18 cellular contexts compared by ENCODE assay signal in the genomic region with DNA sequence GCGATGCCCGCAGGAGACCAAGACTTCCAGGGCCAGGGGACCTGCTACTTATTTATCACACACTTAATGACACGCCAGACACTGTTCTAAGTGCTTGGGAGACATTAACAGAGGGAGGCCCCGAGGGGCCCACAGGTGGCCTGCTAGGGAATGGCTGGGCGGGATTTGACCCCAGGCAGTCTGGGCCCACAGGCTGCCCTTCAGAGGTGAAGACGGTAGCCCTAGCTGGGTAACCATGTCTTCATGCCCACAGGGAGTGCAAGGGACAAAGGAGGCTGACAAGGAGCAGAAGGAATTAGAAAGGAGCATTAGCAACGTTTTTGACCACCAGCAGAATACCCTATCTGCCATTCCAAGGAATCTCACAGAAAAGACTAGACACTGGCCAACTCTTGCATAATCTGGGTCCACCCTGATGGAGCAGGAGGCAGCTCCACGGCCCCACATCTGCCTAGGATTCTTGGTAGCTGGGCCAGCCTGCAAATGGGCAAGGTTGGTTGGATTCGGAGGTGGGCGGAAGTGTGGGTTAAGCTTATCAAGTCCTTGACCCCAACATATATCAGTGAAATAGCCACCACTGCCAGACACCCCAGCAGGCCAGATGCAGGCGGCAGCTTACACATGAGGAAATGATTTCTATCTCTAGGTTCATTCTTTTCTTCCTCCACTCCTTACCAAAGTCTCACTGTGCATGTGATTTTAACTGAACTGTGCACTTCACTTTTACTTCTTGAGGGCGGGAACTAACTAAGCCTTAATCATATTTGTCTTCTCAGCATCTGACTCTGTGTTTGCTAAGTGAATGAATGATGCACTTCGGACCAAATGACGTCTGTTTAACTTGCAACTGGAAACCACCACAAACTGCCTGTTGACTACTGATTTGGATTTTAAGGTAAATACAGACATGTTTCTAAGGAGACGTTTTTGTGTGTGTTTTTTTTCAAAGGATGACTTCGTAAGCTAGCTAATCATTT. TPM values are rescaled to one million over a fixed set of nuclear protein-coding genes. Genes with fewer than 3 reads are reported as not detected.
DNase-seq lines count a peak whose midpoint lies in the region; ATAC-seq and TF ChIP-seq lines count a peak whose summit lies in the region.
"Had no signal": no experiment of that assay in that cellular context is flagged by ENCODE, and none has a peak within 500 bp of the region (broad histone marks: within the 10 kb centered on the region; RNA-seq: fewer than 3 reads in every experiment).

No MANE protein-coding gene starts in this region.

- H3K4me3 ChIP-seq in RWPE2 (ENCODE audit: severe bottlenecking), result no peak overlapping the region
- no peak overlapping the region for H3K4me3 ChIP-seq in retinal pigment epithelial cell (ENCODE audit: low read length)
- no peak overlapping the region for H3K4me3 ChIP-seq in right atrium auricular region
- H3K4me3 ChIP-seq: ascending aorta, BLaER1, ovary, SJCRH30, spleen, thyroid gland had no signal

- TF ChIP-seq CTCF in RWPE2 (IDR thresholded peaks at IDR 0.05; ENCODE audit: poor library complexity, severe bottlenecking), result no peak
- no peak for TF ChIP-seq CTCF in retinal pigment epithelial cell (conservative IDR thresholded peaks at IDR 0.05; ENCODE audit: low read depth, low read length)
- TF ChIP-seq CTCF in right atrium auricular region (IDR thresholded peaks at IDR 0.05), result no peak

- peaks cover 72% of the 10 kb centered on the region for H3K4me1 ChIP-seq in RWPE2 (ENCODE audit: insufficient read depth, poor library complexity, severe bottlenecking)
- H3K4me1 ChIP-seq in right atrium auricular region, result peaks cover 0 to 9% of the 10 kb centered on the region in 2 donors

- H3K27ac ChIP-seq in RWPE2 (ENCODE audit: poor library complexity, severe bottlenecking), result peak overlapping the region; percentile 93
- no peak overlapping the region for H3K27ac ChIP-seq in right atrium auricular region
- H3K27ac ChIP-seq: BLaER1, ovary, SJCRH30, thyroid gland had no signal

- DNase-seq in DMS153 (lab: John Stamatoyannopoulos, UW) (peak; percentile 25), DMS153 treated with DMSO at 0.1 percent for 48 hours (lab: John Stamatoyannopoulos, UW; ENCODE audit: unreplicated experiment) (no peak), RWPE2 (ENCODE audit: low spot score) (no peak), islet precursor cell (peak; percentile 70), retinal pigment epithelial cell (ENCODE audit: low read depth) (peak; percentile 39), right atrium auricular region (ENCODE audit: low spot score) (no peak), T1000 (lab: John Stamatoyannopoulos, UW) (no peak)
- DNase-seq: 8988T; activated naive CD4-positive, alpha-beta T cell; DMS79 treated with DMSO at 0.1 percent for 48 hours; NK-92 treated with Interleukin-12 subunit alpha and Interleukin-12 subunit beta, amount 100 ng/mL, for 24 hours; ovary; SJCRH30; spleen; thyroid gland had no signal

- H3K36me3 ChIP-seq in RWPE2 (ENCODE audit: low read depth) (peaks cover 12% of the 10 kb centered on the region), right atrium auricular region (no peaks in the 10 kb centered on the region)
- H3K36me3 ChIP-seq: ascending aorta, BLaER1, ovary, SJCRH30, spleen, thyroid gland had no signal

- ATAC-seq in RWPE2 (ENCODE audit: low read depth), result no peak
- ATAC-seq in HG03469 (IDR thresholded peaks at IDR 0.05; ENCODE audit: unreplicated experiment), result no peak

- no peaks in the 10 kb centered on the region for H3K9me3 ChIP-seq in RWPE2 (ENCODE audit: severe bottlenecking)
- no peaks in the 10 kb centered on the region for H3K9me3 ChIP-seq in right atrium auricular region
- H3K9me3 ChIP-seq: ascending aorta, BLaER1, ovary, SJCRH30, spleen, thyroid gland had no signal

- H3K27me3 ChIP-seq in RWPE2 (ENCODE audit: insufficient read depth, poor library complexity, severe bottlenecking) (no peaks in the 10 kb centered on the region), right atrium auricular region (no peaks in the 10 kb centered on the region)
- H3K27me3 ChIP-seq: ascending aorta, BLaER1, ovary, SJCRH30, thyroid gland had no signal

RNA-seq across cellular contexts. Expression of a gene that starts 3.4 kb away (rescaled TPM):
- total RNA-seq in right atrium auricular region, result 10 to 100 TPM; 31.4 to 37.2 TPM

Comparison
In these comparisons a context has a peak if more than half of its experiments do, and no peak if none do; other contexts are left out.
1. DNase-seq: peak in DMS153 (single experiment), islet precursor cell (single experiment) and retinal pigment epithelial cell (single experiment); none in DMS153 treated with DMSO at 0.1 percent for 48 hours (single experiment), RWPE2 (single experiment), right atrium auricular region (single experiment) and T1000 (single experiment).